Comparison of ENCODE assay signal across 15 cellular contexts in the genomic region with DNA sequence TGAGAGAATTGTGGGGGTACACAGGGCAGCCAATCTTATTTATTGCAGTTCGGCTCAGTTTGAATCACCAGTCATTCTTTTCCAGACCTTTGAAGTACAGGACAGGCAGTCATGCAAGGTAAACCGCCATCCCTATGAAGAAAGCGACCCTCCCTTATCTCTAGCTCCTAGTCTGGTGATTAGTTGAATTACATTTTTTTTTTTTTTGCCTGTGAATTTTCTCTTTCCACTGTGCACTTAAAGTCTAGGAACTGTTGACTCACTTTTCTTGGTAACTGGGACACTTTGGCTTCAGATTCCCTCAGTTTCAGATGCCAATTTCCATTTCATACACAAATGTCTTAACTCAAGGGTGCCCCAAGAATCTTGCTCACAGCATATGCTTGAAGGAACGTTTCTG.
DNase-seq lines count a peak whose midpoint lies in the region; ATAC-seq and TF ChIP-seq lines count a peak whose summit lies in the region.
"Had no signal": no experiment of that assay in that cellular context is flagged by ENCODE, and none has a peak within 500 bp of the region (broad histone marks: within the 10 kb centered on the region; RNA-seq: fewer than 3 reads in every experiment).

No MANE protein-coding gene starts in this region.

- no peak overlapping the region for H3K4me3 ChIP-seq in fibroblast of the aortic adventitia (ENCODE audit: low read depth, low read length)
- H3K4me3 ChIP-seq in mammary epithelial cell (replicated peaks in 1 of 3; ENCODE audit: insufficient read depth in 1 of 3, low read depth in 2 of 3, low read length in 3 of 3): no peak overlapping the region
- H3K4me3 ChIP-seq: breast epithelium, MG63 had no signal

- ATAC-seq in T-cell (replicated peaks in 1 of 4) (no peak), sciatic nerve (peak; percentile 53), GM19351 (IDR thresholded peaks at IDR 0.05; ENCODE audit: unreplicated experiment) (no peak)
- ATAC-seq: CD8-positive, alpha-beta T cell had no signal

- peaks cover 58 to 69% (median 59%) of the 10 kb centered on the region in 3 donors for H3K4me1 Mint-ChIP-seq in T-cell

- H3K4me3 Mint-ChIP-seq in T-cell: no peak overlapping the region
- H3K4me3 Mint-ChIP-seq: CD8-positive, alpha-beta T cell had no signal

- CTCF ChIA-PET in T-cell (lab: Charles Lee): no interaction called here
- CTCF ChIA-PET in mammary epithelial cell (lab: Charles Lee; ENCODE audit: low non-redundant PET): no interaction called here

- H3K4me2 ChIP-seq in mammary epithelial cell (ENCODE audit: insufficient read depth, low read depth, low read length): no peak overlapping the region

- no peaks in the 10 kb centered on the region for H3K79me2 ChIP-seq in mammary epithelial cell (ENCODE audit: insufficient read depth, low read length)

- H3K36me3 Mint-ChIP-seq in T-cell: no peaks in the 10 kb centered on the region
- H3K36me3 Mint-ChIP-seq: CD8-positive, alpha-beta T cell had no signal

- no peaks in the 10 kb centered on the region for H3K9me3 ChIP-seq in mammary epithelial cell (replicated peaks; ENCODE audit: insufficient read depth, low read length)
- H3K9me3 ChIP-seq: breast epithelium, MG63 had no signal

- DNase-seq in DMS53 (lab: John Stamatoyannopoulos, UW) (peak; percentile 1), DMS53 treated with DMSO at 0.1 percent for 48 hours (lab: John Stamatoyannopoulos, UW; ENCODE audit: unreplicated experiment) (no peak), T-cell (no peak), fibroblast of the aortic adventitia (ENCODE audit: low read depth) (peak; percentile 75), sciatic nerve (ENCODE audit: low spot score) (no peak), mammary epithelial cell (no peak)
- DNase-seq in activated T-cell treated with anti-CD3 and anti-CD28 coated beads, Interleukin-2, amount 50 U/mL, for 48 hours: no peak
- DNase-seq: CD8-positive, alpha-beta T cell; foreskin fibroblast; MG63; T-helper 9 cell; trophoblast cell had no signal

- H3K9ac ChIP-seq in mammary epithelial cell (ENCODE audit: insufficient read depth, low read length): no peak overlapping the region

- H3K36me3 ChIP-seq in mammary epithelial cell (ENCODE audit: insufficient read depth, low read length): no peaks in the 10 kb centered on the region
- H3K36me3 ChIP-seq: breast epithelium, MG63 had no signal

- peaks cover 0 to 30% of the 10 kb centered on the region in 2 donors for H3K27me3 Mint-ChIP-seq in T-cell

- no peak overlapping the region for H2AFZ ChIP-seq in mammary epithelial cell (ENCODE audit: low read depth, low read length)

- H3K27ac ChIP-seq in mammary epithelial cell (ENCODE audit: insufficient read depth, low read depth, low read length): no peak overlapping the region
- H3K27ac ChIP-seq: 22Rv1, breast epithelium had no signal

- H3K27ac Mint-ChIP-seq in T-cell: peak overlapping the region; percentile 40 to 42

- H4K20me1 ChIP-seq in mammary epithelial cell (ENCODE audit: insufficient read depth, low read length): no peaks in the 10 kb centered on the region

- in situ Hi-C loops in mammary epithelial cell (cut with MboI; ENCODE audit: low sequenced_read_pairs in 2 of 2): no loop called here

- 72% methylated on average over 4 of the region's 4 CpGs for WGBS in mammary epithelial cell (ENCODE audit: low coverage, missing lambda C conversion rate)

- TF ChIP-seq CTCF in fibroblast of the aortic adventitia (IDR thresholded peaks at IDR 0.05; ENCODE audit: insufficient read depth, low read length): no peak
- no peak for TF ChIP-seq CTCF in mammary epithelial cell (conservative IDR thresholded peaks at IDR 0.05 in 1 of 2, IDR thresholded peaks at IDR 0.05 in 1 of 2; ENCODE audit: extremely low read depth in 1 of 2, insufficient read depth in 1 of 2, low read depth in 1 of 2, low read length in 2 of 2)

- POLR2A ChIA-PET in T-cell (lab: Charles Lee): no interaction called here

- peaks cover 9% of the 10 kb centered on the region for H3K4me1 ChIP-seq in mammary epithelial cell (ENCODE audit: insufficient read depth, low read length)
- H3K4me1 ChIP-seq: breast epithelium had no signal

- no TSS peak for BruUV-seq in mammary epithelial cell (replicated peaks; lab: Mats Ljungman, UMichigan)

- H3K27me3 ChIP-seq in mammary epithelial cell (ENCODE audit: insufficient read depth, low read length): no peaks in the 10 kb centered on the region
- H3K27me3 ChIP-seq: MG63 had no signal

- intact Hi-C loops in sciatic nerve (cut with DNase I) (no loop called here), mammary epithelial cell (cut with micrococcal nuclease) (no loop called here)

- no peaks in the 10 kb centered on the region for H3K9me3 Mint-ChIP-seq in T-cell
- H3K9me3 Mint-ChIP-seq: CD8-positive, alpha-beta T cell had no signal

- dilution Hi-C loops in mammary epithelial cell (cut with HindIII; ENCODE audit: low sequenced_read_pairs): no loop called here

Comparison
In these comparisons a context has a peak if more than half of its experiments do, and no peak if none do; other contexts are left out.
1. DNase-seq: peak in DMS53 (single experiment) and fibroblast of the aortic adventitia (single experiment); none in DMS53 treated with DMSO at 0.1 percent for 48 hours (single experiment), T-cell (0 of 34), sciatic nerve (single experiment), activated T-cell treated with anti-CD3 and anti-CD28 coated beads, Interleukin-2, amount 50 U/mL, for 48 hours (0 of 2) and mammary epithelial cell (single experiment).